In the genomic region with DNA sequence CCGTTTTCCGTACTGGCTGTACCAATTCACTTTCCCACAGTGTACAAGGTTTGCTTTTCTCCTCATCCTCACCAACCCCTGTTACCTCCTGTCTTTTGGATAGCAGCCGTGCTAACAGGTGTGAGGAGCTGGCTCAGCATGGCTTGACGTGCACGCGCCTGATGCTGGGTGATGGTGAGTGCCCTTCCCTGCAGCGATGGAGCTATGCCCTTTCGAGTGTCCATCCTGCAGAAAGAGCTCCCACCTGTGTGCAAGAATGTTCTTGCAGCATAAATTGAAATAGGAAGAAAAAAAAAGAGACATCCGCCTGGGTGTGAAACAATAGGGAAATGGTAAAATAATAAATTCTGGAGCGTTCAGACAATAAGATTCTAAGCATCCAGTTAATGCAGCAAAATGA, we compare ENCODE assay signal across 19 cellular contexts. TPM values are rescaled to one million over a fixed set of nuclear protein-coding genes. Genes with fewer than 3 reads are reported as not detected.
A peak's percentile ranks its signal among the peaks of the same experiment; 100 is the strongest.
DNase-seq lines count a peak whose midpoint lies in the region; ATAC-seq, FAIRE-seq and TF ChIP-seq lines count a peak whose summit lies in the region.
"Had no signal": no experiment of that assay in that cellular context is flagged by ENCODE, and none has a peak within 500 bp of the region (broad histone marks: within the 10 kb centered on the region; RNA-seq: fewer than 3 reads in every experiment).

No MANE protein-coding gene starts in this region.

- TF ChIP-seq POLR2A in body of pancreas (IDR thresholded peaks at IDR 0.05) (no peak), GM12892 (IDR thresholded peaks at IDR 0.05; ENCODE audit: low read depth, low read length) (no peak)

- no peak for FAIRE-seq in GM12892 (lab: Jason Lieb, UNC)

- no peaks in the 10 kb centered on the region for H3K36me3 Mint-ChIP-seq in stimulated activated naive B cell treated with anti-CD40 and anti-IgM and Interleukin-4, amounts not matched to agents 10 μg/mL and 1 μg/mL and 100 μg/mL, for 72 hours
- H3K36me3 Mint-ChIP-seq: CD4-positive, alpha-beta memory T cell; T-cell had no signal

- no peaks in the 10 kb centered on the region for H3K36me3 ChIP-seq in body of pancreas (replicated peaks in 1 of 2; ENCODE audit: insufficient read depth in 1 of 2, low read depth in 2 of 2)
- H3K36me3 ChIP-seq: BLaER1 had no signal

- no peaks in the 10 kb centered on the region for H3K9me3 Mint-ChIP-seq in stimulated activated naive B cell treated with anti-CD40 and anti-IgM and Interleukin-4, amounts not matched to agents 10 μg/mL and 1 μg/mL and 100 μg/mL, for 72 hours
- H3K9me3 Mint-ChIP-seq: CD4-positive, alpha-beta memory T cell; T-cell had no signal

- WGBS in body of pancreas, 2 donors: 47 to 59% methylated on average over 10 of the region's 10 CpGs

- H3K27me3 Mint-ChIP-seq in stimulated activated naive B cell treated with anti-CD40 and anti-IgM and Interleukin-4, amounts not matched to agents 10 μg/mL and 1 μg/mL and 100 μg/mL, for 72 hours: peaks cover 19 to 22% of the 10 kb centered on the region in 2 donors

- H3K4me3 ChIP-seq in body of pancreas: no peak overlapping the region
- H3K4me3 ChIP-seq: BLaER1 had no signal

- intact Hi-C loops in body of pancreas (cut with DNase I): no loop called here

- no peak overlapping the region for H3K27ac Mint-ChIP-seq in stimulated activated naive B cell treated with anti-CD40 and anti-IgM and Interleukin-4, amounts not matched to agents 10 μg/mL and 1 μg/mL and 100 μg/mL, for 72 hours
- H3K27ac Mint-ChIP-seq: T-cell had no signal

- H3K27ac ChIP-seq in body of pancreas: no peak overlapping the region
- H3K27ac ChIP-seq: BLaER1, KMS-11 had no signal

- TF ChIP-seq CTCF in body of pancreas (IDR thresholded peaks at IDR 0.05): peak in 3 of 7 experiments; percentile 6 to 34 (median 22)

- H3K4me1 Mint-ChIP-seq in stimulated activated naive B cell treated with anti-CD40 and anti-IgM and Interleukin-4, amounts not matched to agents 10 μg/mL and 1 μg/mL and 100 μg/mL, for 72 hours: no peaks in the 10 kb centered on the region
- H3K4me1 Mint-ChIP-seq: CD4-positive, alpha-beta memory T cell; T-cell had no signal

- no peak overlapping the region for H3K4me3 Mint-ChIP-seq in stimulated activated naive B cell treated with anti-CD40 and anti-IgM and Interleukin-4, amounts not matched to agents 10 μg/mL and 1 μg/mL and 100 μg/mL, for 72 hours
- H3K4me3 Mint-ChIP-seq: CD4-positive, alpha-beta memory T cell; T-cell had no signal

- H3K27me3 ChIP-seq in body of pancreas: no peaks in the 10 kb centered on the region
- H3K27me3 ChIP-seq: BLaER1 had no signal

- peak; percentile 70 for DNase-seq in DMS53 (lab: John Stamatoyannopoulos, UW)
- DNase-seq in HT-29 (ENCODE audit: low spot score): peak; percentile 25
- peak; percentile 57 for DNase-seq in NCI-H69 (lab: John Stamatoyannopoulos, UW)
- DNase-seq in body of pancreas: peak in 3 of 4 donors; percentile 34 to 49 (median 43)
- no peak for DNase-seq in GM12892 (ENCODE audit: insufficient read length)
- DNase-seq in stimulated activated naive B cell treated with anti-CD40 and anti-IgM and Interleukin-4, amounts not matched to agents 10 μg/mL and 1 μg/mL and 100 μg/mL, for 72 hours: no peak
- no peak for DNase-seq in SKM-1 (lab: John Stamatoyannopoulos, UW; ENCODE audit: unreplicated experiment)
- DNase-seq: CD4-positive, alpha-beta memory T cell; DND-41; NCI-H1436 treated with DMSO at 0.1 percent for 48 hours; NCI-H2081; NCI-H345; NCI-H524 treated with DMSO at 0.1 percent for 48 hours; NK-92 treated with Interleukin-12 subunit alpha and Interleukin-12 subunit beta, amount 100 ng/mL, for 24 hours; SHP77 treated with DMSO at 0.1 percent for 48 hours; SK-N-SH; T-cell had no signal

- H3K4me1 ChIP-seq in body of pancreas: no peaks in the 10 kb centered on the region

- no peaks in the 10 kb centered on the region for H3K9me3 ChIP-seq in body of pancreas
- H3K9me3 ChIP-seq: BLaER1, SK-N-SH had no signal

- no peak for ATAC-seq in body of pancreas
- ATAC-seq in stimulated activated naive B cell treated with anti-CD40 and anti-IgM and Interleukin-4, amounts not matched to agents 10 μg/mL and 1 μg/mL and 100 μg/mL, for 72 hours (replicated peaks): no peak
- ATAC-seq: T-cell had no signal

RNA-seq across cellular contexts. Expression of gene UBE3C, which starts 9.5 kb away (rescaled TPM):
- 82.2 and 87.7 TPM in 2 replicates for total RNA-seq in HT-29 (2014; rRNA removed; shearing (Covaris generic))
- total RNA-seq in body of pancreas: 10 to 100 TPM; 35.8 to 35.9 TPM
- 44.1 TPM for polyA plus RNA-seq in GM12892 (2012; ENCODE audit: missing spikeins)

Comparison
In these comparisons a context has a peak if more than half of its experiments do, and no peak if none do; other contexts are left out.
1. DNase-seq: peak in DMS53 (single experiment), HT-29 (single experiment), NCI-H69 (single experiment) and body of pancreas (3 of 4); none in GM12892 (single experiment), stimulated activated naive B cell treated with anti-CD40 and anti-IgM and Interleukin-4, amounts not matched to agents 10 μg/mL and 1 μg/mL and 100 μg/mL, for 72 hours (single experiment) and SKM-1 (single experiment).